ENCODE assay signal across 17 cellular contexts in the genomic region with DNA sequence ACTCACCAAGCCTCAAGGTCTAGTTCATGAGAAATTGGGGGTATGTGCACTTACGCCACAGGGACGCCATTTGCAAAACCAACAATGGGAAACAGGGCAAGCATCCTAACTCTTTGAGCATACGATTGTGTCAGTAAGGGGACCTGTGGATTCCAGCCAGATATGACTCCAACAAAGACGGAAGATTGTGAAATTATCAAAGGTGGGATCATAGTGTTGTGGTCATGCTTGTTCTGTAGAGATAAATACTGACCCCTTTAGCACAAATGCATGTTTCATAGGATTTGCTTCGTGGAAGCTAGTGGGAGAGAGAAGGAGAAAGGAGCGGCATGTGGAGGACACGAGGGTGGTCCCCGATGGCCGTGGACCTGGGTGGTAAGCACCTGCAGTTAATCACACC. TPM values are rescaled to one million over a fixed set of nuclear protein-coding genes. Genes with fewer than 3 reads are reported as not detected.
A peak's percentile ranks its signal among the peaks of the same experiment; 100 is the strongest.
DNase-seq lines count a peak whose midpoint lies in the region; ATAC-seq and TF ChIP-seq lines count a peak whose summit lies in the region.
"Had no signal": no experiment of that assay in that cellular context is flagged by ENCODE, and none has a peak within 500 bp of the region (broad histone marks: within the 10 kb centered on the region; RNA-seq: fewer than 3 reads in every experiment).

No MANE protein-coding gene starts in this region.

- POLR2A ChIA-PET in WTC11 (lab: Charles Lee), result interaction anchor here (0.6 kb wide), 1 partner anchor 769 kb away, joined by 3 read pairs; no protein-coding TSS in a partner anchor

- DNase-seq in activated T-cell treated with anti-CD3 and anti-CD28 coated beads, Interleukin-2, amount 50 U/mL, for 72 hours, result no peak
- DNase-seq in activated T-cell treated with anti-CD3 and anti-CD28 coated beads, Interleukin-2, amount 50 U/mL, for 48 hours, result no peak
- DNase-seq in WTC11 (ENCODE audit: low spot score) (no peak), left lobe of liver (ENCODE audit: low spot score) (no peak), C1 segment of cervical spinal cord (lab: John Stamatoyannopoulos, UW) (no peak), erythroblast (lab: John Stamatoyannopoulos, UW) (no peak)
- no peak for DNase-seq in central memory CD8-positive, alpha-beta T cell (ENCODE audit: low spot score in 2 of 2)
- DNase-seq: brain microvascular endothelial cell, foreskin melanocyte, NCI-H1694 treated with DMSO at 0.1 percent for 48 hours, NCI-H226, Peyer's patch, right cardiac atrium, SK-N-SH had no signal

- H3K27ac Mint-ChIP-seq in activated T-cell treated with anti-CD3 and anti-CD28 coated beads, Interleukin-2, amount 50 U/mL, for 72 hours, result peak overlapping the region; percentile 3
- H3K27ac Mint-ChIP-seq in WTC11, result peak overlapping the region; percentile 80
- peak overlapping the region; percentile 39 for H3K27ac Mint-ChIP-seq in central memory CD8-positive, alpha-beta T cell (ENCODE audit: low read depth)
- peak overlapping the region; percentile 93 for H3K27ac Mint-ChIP-seq in stimulated activated memory B cell treated with anti-CD40 and anti-IgM and Interleukin-4, amounts not matched to agents 10 μg/mL and 1 μg/mL and 100 μg/mL, for 72 hours
- H3K27ac Mint-ChIP-seq: type B pancreatic cell had no signal

- no peak for TF ChIP-seq POLR2A in erythroblast (IDR thresholded peaks at IDR 0.05; ENCODE audit: low read length)

- H3K4me1 Mint-ChIP-seq in activated T-cell treated with anti-CD3 and anti-CD28 coated beads, Interleukin-2, amount 50 U/mL, for 72 hours (ENCODE audit: low read depth), result peaks cover 62% of the 10 kb centered on the region
- peaks cover 47% of the 10 kb centered on the region for H3K4me1 Mint-ChIP-seq in WTC11
- peaks cover 69% of the 10 kb centered on the region for H3K4me1 Mint-ChIP-seq in central memory CD8-positive, alpha-beta T cell
- peaks cover 89% of the 10 kb centered on the region for H3K4me1 Mint-ChIP-seq in stimulated activated memory B cell treated with anti-CD40 and anti-IgM and Interleukin-4, amounts not matched to agents 10 μg/mL and 1 μg/mL and 100 μg/mL, for 72 hours

- no peaks in the 10 kb centered on the region for H3K27me3 Mint-ChIP-seq in activated T-cell treated with anti-CD3 and anti-CD28 coated beads, Interleukin-2, amount 50 U/mL, for 72 hours (ENCODE audit: low read depth)
- no peaks in the 10 kb centered on the region for H3K27me3 Mint-ChIP-seq in WTC11 (ENCODE audit: low read depth)
- H3K27me3 Mint-ChIP-seq in central memory CD8-positive, alpha-beta T cell, result no peaks in the 10 kb centered on the region
- H3K27me3 Mint-ChIP-seq in stimulated activated memory B cell treated with anti-CD40 and anti-IgM and Interleukin-4, amounts not matched to agents 10 μg/mL and 1 μg/mL and 100 μg/mL, for 72 hours, result no peaks in the 10 kb centered on the region
- H3K27me3 Mint-ChIP-seq: stimulated activated naive CD8-positive, alpha-beta T cell treated with anti-CD3 and anti-CD28 coated beads, Interleukin-15, amount 100 ng/mL, for 72 hours; type B pancreatic cell had no signal

- H3K36me3 Mint-ChIP-seq in activated T-cell treated with anti-CD3 and anti-CD28 coated beads, Interleukin-2, amount 50 U/mL, for 72 hours (ENCODE audit: insufficient read depth in 2 of 2), result peaks cover 11 to 17% of the 10 kb centered on the region in 2 donors
- peaks cover 8% of the 10 kb centered on the region for H3K36me3 Mint-ChIP-seq in WTC11
- peaks cover 15% of the 10 kb centered on the region for H3K36me3 Mint-ChIP-seq in central memory CD8-positive, alpha-beta T cell (ENCODE audit: insufficient read depth)
- peaks cover 32% of the 10 kb centered on the region for H3K36me3 Mint-ChIP-seq in stimulated activated memory B cell treated with anti-CD40 and anti-IgM and Interleukin-4, amounts not matched to agents 10 μg/mL and 1 μg/mL and 100 μg/mL, for 72 hours

- ATAC-seq in activated T-cell treated with anti-CD3 and anti-CD28 coated beads, Interleukin-2, amount 50 U/mL, for 72 hours (replicated peaks in 1 of 2), result no peak
- ATAC-seq in WTC11 (no peak), left lobe of liver (no peak)
- no peak for ATAC-seq in central memory CD8-positive, alpha-beta T cell (replicated peaks; ENCODE audit: extremely low read depth, poor library complexity, severe bottlenecking)
- no peak for ATAC-seq in stimulated activated memory B cell treated with anti-CD40 and anti-IgM and Interleukin-4, amounts not matched to agents 10 μg/mL and 1 μg/mL and 100 μg/mL, for 72 hours

- H3K9me3 Mint-ChIP-seq in activated T-cell treated with anti-CD3 and anti-CD28 coated beads, Interleukin-2, amount 50 U/mL, for 72 hours, result peaks cover 2 to 5% of the 10 kb centered on the region in 2 donors
- H3K9me3 Mint-ChIP-seq in WTC11, result no peaks in the 10 kb centered on the region
- H3K9me3 Mint-ChIP-seq in central memory CD8-positive, alpha-beta T cell, result no peaks in the 10 kb centered on the region
- H3K9me3 Mint-ChIP-seq in stimulated activated memory B cell treated with anti-CD40 and anti-IgM and Interleukin-4, amounts not matched to agents 10 μg/mL and 1 μg/mL and 100 μg/mL, for 72 hours, result no peaks in the 10 kb centered on the region
- H3K9me3 Mint-ChIP-seq: type B pancreatic cell had no signal

- CTCF ChIA-PET in WTC11 (lab: Charles Lee), result interaction anchor here (0.7 to 1.9 kb wide), 4 partner anchors 10 to 111 kb away, joined by 3 to 6 read pairs (median 4); no protein-coding TSS in a partner anchor

- TF ChIP-seq CTCF in WTC11 (IDR thresholded peaks at IDR 0.05), result no peak

- H3K4me3 Mint-ChIP-seq in activated T-cell treated with anti-CD3 and anti-CD28 coated beads, Interleukin-2, amount 50 U/mL, for 72 hours, result peak overlapping the region; percentile 7 to 20
- H3K4me3 Mint-ChIP-seq in WTC11, result no peak overlapping the region
- H3K4me3 Mint-ChIP-seq in central memory CD8-positive, alpha-beta T cell, result peak overlapping the region; percentile 56
- H3K4me3 Mint-ChIP-seq in stimulated activated memory B cell treated with anti-CD40 and anti-IgM and Interleukin-4, amounts not matched to agents 10 μg/mL and 1 μg/mL and 100 μg/mL, for 72 hours, result no peak overlapping the region
- H3K4me3 Mint-ChIP-seq: type B pancreatic cell had no signal

TF ChIP-seq in WTC11, 78 proteins besides CTCF, POLR2A, EP300 and RAD21:
- TF ChIP-seq CREB1 (CRISPR knock-in tag; IDR thresholded peaks at IDR 0.05) (no peak), ELF4 (CRISPR knock-in tag; IDR thresholded peaks at IDR 0.05; ENCODE audit: low read depth) (no peak), MYBL2 (CRISPR knock-in tag; IDR thresholded peaks at IDR 0.05) (no peak), NR2C2 (CRISPR knock-in tag; IDR thresholded peaks at IDR 0.05) (no peak), SMAD4 (CRISPR knock-in tag; IDR thresholded peaks at IDR 0.05) (no peak), KAT7 (CRISPR knock-in tag; IDR thresholded peaks at IDR 0.05; ENCODE audit: borderline replicate concordance) (no peak)
- TF ChIP-seq, protein P1, sequence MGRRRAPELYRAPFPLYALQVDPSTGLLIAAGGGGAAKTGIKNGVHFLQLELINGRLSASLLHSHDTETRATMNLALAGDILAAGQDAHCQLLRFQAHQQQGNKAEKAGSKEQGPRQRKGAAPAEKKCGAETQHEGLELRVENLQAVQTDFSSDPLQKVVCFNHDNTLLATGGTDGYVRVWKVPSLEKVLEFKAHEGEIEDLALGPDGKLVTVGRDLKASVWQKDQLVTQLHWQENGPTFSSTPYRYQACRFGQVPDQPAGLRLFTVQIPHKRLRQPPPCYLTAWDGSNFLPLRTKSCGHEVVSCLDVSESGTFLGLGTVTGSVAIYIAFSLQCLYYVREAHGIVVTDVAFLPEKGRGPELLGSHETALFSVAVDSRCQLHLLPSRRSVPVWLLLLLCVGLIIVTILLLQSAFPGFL (CRISPR knock-in tag; IDR thresholded peaks at IDR 0.05; ENCODE audit: borderline replicate concordance), result no peak
- TF ChIP-seq, protein P2, sequence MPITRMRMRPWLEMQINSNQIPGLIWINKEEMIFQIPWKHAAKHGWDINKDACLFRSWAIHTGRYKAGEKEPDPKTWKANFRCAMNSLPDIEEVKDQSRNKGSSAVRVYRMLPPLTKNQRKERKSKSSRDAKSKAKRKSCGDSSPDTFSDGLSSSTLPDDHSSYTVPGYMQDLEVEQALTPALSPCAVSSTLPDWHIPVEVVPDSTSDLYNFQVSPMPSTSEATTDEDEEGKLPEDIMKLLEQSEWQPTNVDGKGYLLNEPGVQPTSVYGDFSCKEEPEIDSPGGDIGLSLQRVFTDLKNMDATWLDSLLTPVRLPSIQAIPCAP (CRISPR knock-in tag; IDR thresholded peaks at IDR 0.05), result no peak
- TF ChIP-seq, protein P3, sequence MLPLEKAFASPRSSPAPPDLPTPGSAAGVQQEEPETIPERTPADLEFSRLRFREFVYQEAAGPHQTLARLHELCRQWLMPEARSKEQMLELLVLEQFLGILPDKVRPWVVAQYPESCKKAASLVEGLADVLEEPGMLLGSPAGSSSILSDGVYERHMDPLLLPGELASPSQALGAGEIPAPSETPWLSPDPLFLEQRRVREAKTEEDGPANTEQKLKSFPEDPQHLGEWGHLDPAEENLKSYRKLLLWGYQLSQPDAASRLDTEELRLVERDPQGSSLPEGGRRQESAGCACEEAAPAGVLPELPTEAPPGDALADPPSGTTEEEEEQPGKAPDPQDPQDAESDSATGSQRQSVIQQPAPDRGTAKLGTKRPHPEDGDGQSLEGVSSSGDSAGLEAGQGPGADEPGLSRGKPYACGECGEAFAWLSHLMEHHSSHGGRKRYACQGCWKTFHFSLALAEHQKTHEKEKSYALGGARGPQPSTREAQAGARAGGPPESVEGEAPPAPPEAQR (CRISPR knock-in tag; IDR thresholded peaks at IDR 0.05), result no peak
- TF ChIP-seq, protein P4, sequence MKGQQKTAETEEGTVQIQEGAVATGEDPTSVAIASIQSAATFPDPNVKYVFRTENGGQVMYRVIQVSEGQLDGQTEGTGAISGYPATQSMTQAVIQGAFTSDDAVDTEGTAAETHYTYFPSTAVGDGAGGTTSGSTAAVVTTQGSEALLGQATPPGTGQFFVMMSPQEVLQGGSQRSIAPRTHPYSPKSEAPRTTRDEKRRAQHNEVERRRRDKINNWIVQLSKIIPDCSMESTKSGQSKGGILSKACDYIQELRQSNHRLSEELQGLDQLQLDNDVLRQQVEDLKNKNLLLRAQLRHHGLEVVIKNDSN (CRISPR knock-in tag; IDR thresholded peaks at IDR 0.05), result no peak
- TF ChIP-seq, protein P5, sequence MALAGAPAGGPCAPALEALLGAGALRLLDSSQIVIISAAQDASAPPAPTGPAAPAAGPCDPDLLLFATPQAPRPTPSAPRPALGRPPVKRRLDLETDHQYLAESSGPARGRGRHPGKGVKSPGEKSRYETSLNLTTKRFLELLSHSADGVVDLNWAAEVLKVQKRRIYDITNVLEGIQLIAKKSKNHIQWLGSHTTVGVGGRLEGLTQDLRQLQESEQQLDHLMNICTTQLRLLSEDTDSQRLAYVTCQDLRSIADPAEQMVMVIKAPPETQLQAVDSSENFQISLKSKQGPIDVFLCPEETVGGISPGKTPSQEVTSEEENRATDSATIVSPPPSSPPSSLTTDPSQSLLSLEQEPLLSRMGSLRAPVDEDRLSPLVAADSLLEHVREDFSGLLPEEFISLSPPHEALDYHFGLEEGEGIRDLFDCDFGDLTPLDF (CRISPR knock-in tag; IDR thresholded peaks at IDR 0.05), result no peak

RNA-seq across cellular contexts. Expression of a gene that starts 37.8 kb away (rescaled TPM):
- total RNA-seq in activated T-cell treated with anti-CD3 and anti-CD28 coated beads, Interleukin-2, amount 50 U/mL, for 72 hours, result 100 to 1,000 TPM; 100 to 126 TPM
- 186 to 209 TPM (median 189 TPM) in 3 replicates for total RNA-seq in WTC11 (2021)
- total RNA-seq in left lobe of liver, result 36.1 TPM

Comparison
In these comparisons a context has a peak if more than half of its experiments do, and no peak if none do; other contexts are left out.
1. H3K27ac Mint-ChIP-seq: peak in every context shown above with its lines; median percentile 93 in stimulated activated memory B cell treated with anti-CD40 and anti-IgM and Interleukin-4, amounts not matched to agents 10 μg/mL and 1 μg/mL and 100 μg/mL, for 72 hours; 80 in WTC11; 39 in central memory CD8-positive, alpha-beta T cell; 3 in activated T-cell treated with anti-CD3 and anti-CD28 coated beads, Interleukin-2, amount 50 U/mL, for 72 hours.
2. H3K4me3 Mint-ChIP-seq: peak in activated T-cell treated with anti-CD3 and anti-CD28 coated beads, Interleukin-2, amount 50 U/mL, for 72 hours (2 of 2) and central memory CD8-positive, alpha-beta T cell (single experiment); none in WTC11 (single experiment) and stimulated activated memory B cell treated with anti-CD40 and anti-IgM and Interleukin-4, amounts not matched to agents 10 μg/mL and 1 μg/mL and 100 μg/mL, for 72 hours (single experiment).